Comparison of ENCODE assay signal across 1 cellular context in genomic region chr9:111891910-111892499, GRCh38.
TF ChIP-seq lines count a peak whose summit lies in the region.

No MANE protein-coding gene starts in this region.

TF ChIP-seq in K562, 482 proteins besides CTCF, POLR2A, EP300 and RAD21 (continued from another document and continues in another):
- TF ChIP-seq, protein P1, sequence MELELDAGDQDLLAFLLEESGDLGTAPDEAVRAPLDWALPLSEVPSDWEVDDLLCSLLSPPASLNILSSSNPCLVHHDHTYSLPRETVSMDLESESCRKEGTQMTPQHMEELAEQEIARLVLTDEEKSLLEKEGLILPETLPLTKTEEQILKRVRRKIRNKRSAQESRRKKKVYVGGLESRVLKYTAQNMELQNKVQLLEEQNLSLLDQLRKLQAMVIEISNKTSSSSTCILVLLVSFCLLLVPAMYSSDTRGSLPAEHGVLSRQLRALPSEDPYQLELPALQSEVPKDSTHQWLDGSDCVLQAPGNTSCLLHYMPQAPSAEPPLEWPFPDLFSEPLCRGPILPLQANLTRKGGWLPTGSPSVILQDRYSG (tag; conservative IDR thresholded peaks at IDR 0.05; ENCODE audit: low read depth) = no peak
- TF ChIP-seq, protein P2, sequence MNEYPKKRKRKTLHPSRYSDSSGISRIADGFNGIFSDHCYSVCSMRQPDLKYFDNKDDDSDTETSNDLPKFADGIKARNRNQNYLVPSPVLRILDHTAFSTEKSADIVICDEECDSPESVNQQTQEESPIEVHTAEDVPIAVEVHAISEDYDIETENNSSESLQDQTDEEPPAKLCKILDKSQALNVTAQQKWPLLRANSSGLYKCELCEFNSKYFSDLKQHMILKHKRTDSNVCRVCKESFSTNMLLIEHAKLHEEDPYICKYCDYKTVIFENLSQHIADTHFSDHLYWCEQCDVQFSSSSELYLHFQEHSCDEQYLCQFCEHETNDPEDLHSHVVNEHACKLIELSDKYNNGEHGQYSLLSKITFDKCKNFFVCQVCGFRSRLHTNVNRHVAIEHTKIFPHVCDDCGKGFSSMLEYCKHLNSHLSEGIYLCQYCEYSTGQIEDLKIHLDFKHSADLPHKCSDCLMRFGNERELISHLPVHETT (CRISPR knock-in tag; conservative IDR thresholded peaks at IDR 0.05 in 1 of 2, IDR thresholded peaks at IDR 0.05 in 1 of 2) = 0 out of 4 replicates have a peak, but pooled peaks of 1 of the 2 experiments have one; percentile 39
- TF ChIP-seq CCAR2 (IDR thresholded peaks at IDR 0.05; ENCODE audit: low read depth, low read length) (no peak), DPF2 (IDR thresholded peaks at IDR 0.05) (peak; percentile 97), NFATC3 (IDR thresholded peaks at IDR 0.05) (peak; percentile 73; the same call in 1 of the 2 replicates), NFE2 (IDR thresholded peaks at IDR 0.05; ENCODE audit: low read depth) (peak; percentile 55), GABPA (tag; conservative IDR thresholded peaks at IDR 0.05; ENCODE audit: low read depth) (0 out of 2 replicates have a peak, but pooled peaks have one; percentile 32), TOE1 (IDR thresholded peaks at IDR 0.05; ENCODE audit: borderline replicate concordance) (peak; percentile 74; the same call in 1 of the 2 replicates), TOE1 (CRISPR knock-in tag; IDR thresholded peaks at IDR 0.05; ENCODE audit: borderline replicate concordance, low read depth) (no peak), SMARCC2 (IDR thresholded peaks at IDR 0.05; ENCODE audit: low read depth) (peak; percentile 86), TAF7 (tag; IDR thresholded peaks at IDR 0.05) (no peak), SMARCA4 (IDR thresholded peaks at IDR 0.05) (peak; percentile 92), MXI1 (IDR thresholded peaks at IDR 0.05; ENCODE audit: low read depth, low read length) (0 out of 2 replicates have a peak, but pooled peaks have one; percentile 12), KLF6 (CRISPR knock-in tag; IDR thresholded peaks at IDR 0.05; ENCODE audit: borderline replicate concordance) (peak; percentile 42; the same call in 1 of the 2 replicates), ZFX (CRISPR knock-in tag; IDR thresholded peaks at IDR 0.05) (peak; percentile 47), TFAP4 (CRISPR knock-in tag; IDR thresholded peaks at IDR 0.05; ENCODE audit: borderline replicate concordance) (peak; percentile 75), KLF13 (tag; IDR thresholded peaks at IDR 0.05; ENCODE audit: borderline replicate concordance, low read depth) (no peak), LCOR (CRISPR knock-in tag; IDR thresholded peaks at IDR 0.05) (peak; percentile 58; the same call in 1 of the 2 replicates), ERF (CRISPR knock-in tag; IDR thresholded peaks at IDR 0.05) (no peak), ETV5 (CRISPR knock-in tag; IDR thresholded peaks at IDR 0.05; ENCODE audit: low read depth) (0 out of 2 replicates have a peak, but pooled peaks have one; percentile 28), MCM7 (IDR thresholded peaks at IDR 0.05) (no peak), CHD1 (IDR thresholded peaks at IDR 0.05; ENCODE audit: low read length) (no peak), RREB1 (CRISPR knock-in tag; IDR thresholded peaks at IDR 0.05) (no peak), NCOR1 (IDR thresholded peaks at IDR 0.05) (peak; percentile 81), HEY1 (CRISPR knock-in tag; IDR thresholded peaks at IDR 0.05; ENCODE audit: borderline replicate concordance) (no peak), MTA2 (IDR thresholded peaks at IDR 0.05; ENCODE audit: low read depth) (peak; percentile 51; the same call in 1 of the 2 replicates), ARNT (IDR thresholded peaks at IDR 0.05) (peak in 1 of 2 experiments; percentile 60; a peak in 1 of 4 replicates), CBFA2T3 (IDR thresholded peaks at IDR 0.05) (peak; percentile 74), CTBP1 (IDR thresholded peaks at IDR 0.05; ENCODE audit: borderline replicate concordance) (peak; percentile 72; the same call in 1 of the 2 replicates), CBX5 (IDR thresholded peaks at IDR 0.05; ENCODE audit: borderline replicate concordance, low read depth) (no peak), NR1H2 (CRISPR knock-in tag; IDR thresholded peaks at IDR 0.05) (peak; percentile 99), KDM2B (CRISPR knock-in tag; IDR thresholded peaks at IDR 0.05) (no peak), ATF2 (CRISPR knock-in tag; IDR thresholded peaks at IDR 0.05) (no peak), KDM1A (IDR thresholded peaks at IDR 0.05) (peak; percentile 53 to 67; a peak in 3 of 4 replicates), CHD4 (IDR thresholded peaks at IDR 0.05; ENCODE audit: insufficient read depth, insufficient replicate concordance, low read depth, low read length, poor library complexity, severe bottlenecking) (no peak), TFE3 (CRISPR knock-in tag; IDR thresholded peaks at IDR 0.05) (peak; percentile 82)
- TF ChIP-seq, protein P3, sequence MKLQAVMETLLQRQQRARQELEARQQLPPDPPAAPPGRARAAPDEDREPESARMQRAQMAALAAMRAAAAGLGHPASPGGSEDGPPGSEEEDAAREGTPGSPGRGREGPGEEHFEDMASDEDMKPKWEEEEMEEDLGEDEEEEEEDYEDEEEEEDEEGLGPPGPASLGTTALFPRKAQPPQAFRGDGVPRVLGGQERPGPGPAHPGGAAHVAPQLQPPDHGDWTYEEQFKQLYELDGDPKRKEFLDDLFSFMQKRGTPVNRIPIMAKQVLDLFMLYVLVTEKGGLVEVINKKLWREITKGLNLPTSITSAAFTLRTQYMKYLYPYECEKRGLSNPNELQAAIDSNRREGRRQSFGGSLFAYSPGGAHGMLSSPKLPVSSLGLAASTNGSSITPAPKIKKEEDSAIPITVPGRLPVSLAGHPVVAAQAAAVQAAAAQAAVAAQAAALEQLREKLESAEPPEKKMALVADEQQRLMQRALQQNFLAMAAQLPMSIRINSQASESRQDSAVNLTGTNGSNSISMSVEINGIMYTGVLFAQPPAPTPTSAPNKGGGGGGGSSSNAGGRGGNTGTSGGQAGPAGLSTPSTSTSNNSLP (IDR thresholded peaks at IDR 0.05; ENCODE audit: borderline replicate concordance, low read depth, low read length) = peak; percentile 55; the same call in 1 of the 2 replicates
- TF ChIP-seq, protein P4, sequence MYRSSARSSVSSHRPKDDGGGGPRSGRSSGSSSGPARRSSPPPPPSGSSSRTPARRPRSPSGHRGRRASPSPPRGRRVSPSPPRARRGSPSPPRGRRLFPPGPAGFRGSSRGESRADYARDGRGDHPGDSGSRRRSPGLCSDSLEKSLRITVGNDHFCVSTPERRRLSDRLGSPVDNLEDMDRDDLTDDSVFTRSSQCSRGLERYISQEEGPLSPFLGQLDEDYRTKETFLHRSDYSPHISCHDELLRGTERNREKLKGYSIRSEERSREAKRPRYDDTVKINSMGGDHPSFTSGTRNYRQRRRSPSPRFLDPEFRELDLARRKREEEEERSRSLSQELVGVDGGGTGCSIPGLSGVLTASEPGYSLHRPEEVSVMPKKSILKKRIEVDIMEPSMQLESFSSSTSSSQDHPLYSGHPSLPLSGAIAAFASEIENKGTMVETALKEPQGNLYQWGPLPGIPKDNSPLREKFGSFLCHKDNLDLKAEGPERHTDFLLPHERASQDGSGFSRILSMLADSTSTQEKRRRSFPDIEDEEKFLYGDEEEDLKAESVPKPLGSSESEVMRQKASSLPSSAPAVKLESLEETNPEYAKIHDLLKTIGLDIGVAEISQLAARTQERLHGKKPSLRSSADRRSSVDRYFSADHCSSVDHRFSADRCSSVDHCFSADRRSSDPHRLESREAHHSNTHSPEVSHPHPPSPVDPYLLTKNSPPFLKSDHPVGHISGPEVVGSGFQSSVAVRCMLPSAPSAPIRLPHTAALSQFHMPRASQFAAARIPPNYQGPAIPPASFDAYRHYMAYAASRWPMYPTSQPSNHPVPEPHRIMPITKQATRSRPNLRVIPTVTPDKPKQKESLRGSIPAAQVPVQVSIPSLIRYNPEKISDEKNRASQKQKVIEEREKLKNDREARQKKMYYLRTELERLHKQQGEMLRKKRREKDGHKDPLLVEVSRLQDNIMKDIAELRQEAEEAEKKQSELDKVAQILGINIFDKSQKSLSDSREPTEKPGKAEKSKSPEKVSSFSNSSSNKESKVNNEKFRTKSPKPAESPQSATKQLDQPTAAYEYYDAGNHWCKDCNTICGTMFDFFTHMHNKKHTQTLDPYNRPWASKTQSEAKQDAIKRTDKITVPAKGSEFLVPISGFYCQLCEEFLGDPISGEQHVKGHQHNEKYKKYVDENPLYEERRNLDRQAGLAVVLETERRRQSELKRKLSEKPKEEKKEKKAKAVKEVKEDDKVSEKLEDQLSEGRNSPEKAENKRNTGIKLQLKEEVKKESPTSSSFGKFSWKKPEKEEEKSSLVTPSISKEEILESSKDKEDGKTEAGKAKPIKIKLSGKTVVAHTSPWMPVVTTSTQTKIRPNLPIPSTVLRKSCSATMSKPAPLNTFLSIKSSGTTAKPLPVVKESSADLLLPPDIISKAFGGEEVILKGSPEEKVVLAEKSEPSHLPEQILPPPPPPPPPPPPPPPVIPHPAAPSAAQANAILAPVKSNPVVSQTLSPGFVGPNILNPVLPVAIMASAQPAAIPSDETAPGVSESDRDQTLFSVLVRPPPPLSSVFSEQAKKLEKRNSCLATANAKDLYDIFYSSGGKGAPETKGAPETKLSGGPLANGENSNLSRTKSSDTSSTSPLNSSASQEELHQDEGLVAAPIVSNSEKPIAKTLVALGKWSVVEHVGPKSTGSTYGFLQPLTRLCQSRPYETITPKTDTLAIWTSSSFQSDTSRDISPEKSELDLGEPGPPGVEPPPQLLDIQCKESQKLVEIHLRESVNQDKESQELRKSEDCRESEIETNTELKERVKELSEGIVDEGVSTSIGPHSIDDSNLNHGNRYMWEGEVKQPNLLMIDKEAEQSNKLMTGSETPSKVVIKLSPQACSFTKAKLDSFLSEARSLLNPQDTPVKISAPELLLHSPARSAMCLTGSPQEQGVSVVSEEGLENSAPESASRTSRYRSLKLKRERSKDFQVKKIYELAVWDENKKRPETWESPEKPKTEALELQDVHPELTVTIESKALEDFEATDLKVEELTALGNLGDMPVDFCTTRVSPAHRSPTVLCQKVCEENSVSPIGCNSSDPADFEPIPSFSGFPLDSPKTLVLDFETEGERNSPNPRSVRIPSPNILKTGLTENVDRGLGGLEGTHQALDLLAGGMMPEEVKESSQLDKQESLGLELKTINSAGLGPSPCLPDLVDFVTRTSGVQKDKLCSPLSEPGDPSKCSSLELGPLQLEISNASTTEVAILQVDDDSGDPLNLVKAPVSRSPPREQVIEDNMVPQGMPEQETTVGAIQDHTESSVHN (IDR thresholded peaks at IDR 0.05; ENCODE audit: borderline replicate concordance in 1 of 2, low read depth in 1 of 2) = peak in 1 of 2 experiments; percentile 92; a peak in 2 of 4 replicates
